ENCODE assay signal across 2 cellular contexts in the genomic region with DNA sequence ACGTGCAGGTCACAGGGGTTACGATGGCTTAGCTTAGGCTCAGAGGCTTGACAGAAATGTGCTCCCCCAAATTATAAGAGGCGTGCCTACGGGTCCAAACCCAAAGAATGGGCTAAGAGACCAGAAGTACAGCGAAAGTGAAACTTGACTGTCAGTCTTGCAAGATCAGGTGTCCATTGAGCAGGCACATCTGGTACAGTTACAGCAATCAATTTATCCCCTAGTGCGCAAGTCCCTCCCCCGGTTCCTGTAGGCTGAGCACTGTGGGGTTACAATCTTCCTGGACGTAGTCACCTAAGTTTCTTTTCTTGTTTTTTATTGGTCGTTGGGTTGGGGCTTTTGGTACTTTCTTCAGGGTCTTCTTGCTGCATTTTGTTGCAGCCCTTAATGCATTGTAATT.
A peak's percentile ranks its signal among the peaks of the same experiment; 100 is the strongest.
TF ChIP-seq lines count a peak whose summit lies in the region.

No MANE protein-coding gene starts in this region.

TF ChIP-seq in GM12878, 131 proteins besides CTCF, POLR2A, EP300 and RAD21 (continued from another document):
- 0 out of 2 replicates have a peak, but pooled peaks have one; percentile 26 for TF ChIP-seq TCF12 (IDR thresholded peaks at IDR 0.05; ENCODE audit: low read depth, low read length)

TF ChIP-seq in SK-N-SH treated with all-trans-retinoic acid at 6 μM for 48 hours, 23 proteins besides CTCF, POLR2A, EP300 and RAD21 (continued from another document):
- TF ChIP-seq, protein P1, sequence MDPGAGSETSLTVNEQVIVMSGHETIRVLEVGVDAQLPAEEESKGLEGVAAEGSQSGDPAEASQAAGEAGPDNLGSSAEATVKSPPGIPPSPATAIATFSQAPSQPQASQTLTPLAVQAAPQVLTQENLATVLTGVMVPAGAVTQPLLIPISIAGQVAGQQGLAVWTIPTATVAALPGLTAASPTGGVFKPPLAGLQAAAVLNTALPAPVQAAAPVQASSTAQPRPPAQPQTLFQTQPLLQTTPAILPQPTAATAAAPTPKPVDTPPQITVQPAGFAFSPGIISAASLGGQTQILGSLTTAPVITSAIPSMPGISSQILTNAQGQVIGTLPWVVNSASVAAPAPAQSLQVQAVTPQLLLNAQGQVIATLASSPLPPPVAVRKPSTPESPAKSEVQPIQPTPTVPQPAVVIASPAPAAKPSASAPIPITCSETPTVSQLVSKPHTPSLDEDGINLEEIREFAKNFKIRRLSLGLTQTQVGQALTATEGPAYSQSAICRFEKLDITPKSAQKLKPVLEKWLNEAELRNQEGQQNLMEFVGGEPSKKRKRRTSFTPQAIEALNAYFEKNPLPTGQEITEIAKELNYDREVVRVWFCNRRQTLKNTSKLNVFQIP (CRISPR knock-in tag; IDR thresholded peaks at IDR 0.05; ENCODE audit: borderline replicate concordance, low read depth): no peak
- TF ChIP-seq, protein P2, sequence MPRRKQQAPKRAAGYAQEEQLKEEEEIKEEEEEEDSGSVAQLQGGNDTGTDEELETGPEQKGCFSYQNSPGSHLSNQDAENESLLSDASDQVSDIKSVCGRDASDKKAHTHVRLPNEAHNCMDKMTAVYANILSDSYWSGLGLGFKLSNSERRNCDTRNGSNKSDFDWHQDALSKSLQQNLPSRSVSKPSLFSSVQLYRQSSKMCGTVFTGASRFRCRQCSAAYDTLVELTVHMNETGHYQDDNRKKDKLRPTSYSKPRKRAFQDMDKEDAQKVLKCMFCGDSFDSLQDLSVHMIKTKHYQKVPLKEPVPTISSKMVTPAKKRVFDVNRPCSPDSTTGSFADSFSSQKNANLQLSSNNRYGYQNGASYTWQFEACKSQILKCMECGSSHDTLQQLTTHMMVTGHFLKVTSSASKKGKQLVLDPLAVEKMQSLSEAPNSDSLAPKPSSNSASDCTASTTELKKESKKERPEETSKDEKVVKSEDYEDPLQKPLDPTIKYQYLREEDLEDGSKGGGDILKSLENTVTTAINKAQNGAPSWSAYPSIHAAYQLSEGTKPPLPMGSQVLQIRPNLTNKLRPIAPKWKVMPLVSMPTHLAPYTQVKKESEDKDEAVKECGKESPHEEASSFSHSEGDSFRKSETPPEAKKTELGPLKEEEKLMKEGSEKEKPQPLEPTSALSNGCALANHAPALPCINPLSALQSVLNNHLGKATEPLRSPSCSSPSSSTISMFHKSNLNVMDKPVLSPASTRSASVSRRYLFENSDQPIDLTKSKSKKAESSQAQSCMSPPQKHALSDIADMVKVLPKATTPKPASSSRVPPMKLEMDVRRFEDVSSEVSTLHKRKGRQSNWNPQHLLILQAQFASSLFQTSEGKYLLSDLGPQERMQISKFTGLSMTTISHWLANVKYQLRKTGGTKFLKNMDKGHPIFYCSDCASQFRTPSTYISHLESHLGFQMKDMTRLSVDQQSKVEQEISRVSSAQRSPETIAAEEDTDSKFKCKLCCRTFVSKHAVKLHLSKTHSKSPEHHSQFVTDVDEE (CRISPR knock-in tag; IDR thresholded peaks at IDR 0.05): no peak
- TF ChIP-seq, protein P3, sequence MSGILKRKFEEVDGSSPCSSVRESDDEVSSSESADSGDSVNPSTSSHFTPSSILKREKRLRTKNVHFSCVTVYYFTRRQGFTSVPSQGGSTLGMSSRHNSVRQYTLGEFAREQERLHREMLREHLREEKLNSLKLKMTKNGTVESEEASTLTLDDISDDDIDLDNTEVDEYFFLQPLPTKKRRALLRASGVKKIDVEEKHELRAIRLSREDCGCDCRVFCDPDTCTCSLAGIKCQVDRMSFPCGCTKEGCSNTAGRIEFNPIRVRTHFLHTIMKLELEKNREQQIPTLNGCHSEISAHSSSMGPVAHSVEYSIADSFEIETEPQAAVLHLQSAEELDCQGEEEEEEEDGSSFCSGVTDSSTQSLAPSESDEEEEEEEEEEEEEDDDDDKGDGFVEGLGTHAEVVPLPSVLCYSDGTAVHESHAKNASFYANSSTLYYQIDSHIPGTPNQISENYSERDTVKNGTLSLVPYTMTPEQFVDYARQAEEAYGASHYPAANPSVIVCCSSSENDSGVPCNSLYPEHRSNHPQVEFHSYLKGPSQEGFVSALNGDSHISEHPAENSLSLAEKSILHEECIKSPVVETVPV (CRISPR knock-in tag; IDR thresholded peaks at IDR 0.05): no peak
- no peak for TF ChIP-seq ZNF8 (CRISPR knock-in tag; IDR thresholded peaks at IDR 0.05)
- no peak for TF ChIP-seq CSDC2 (CRISPR knock-in tag; IDR thresholded peaks at IDR 0.05)
- no peak for TF ChIP-seq ZC3H10 (CRISPR knock-in tag; IDR thresholded peaks at IDR 0.05)
- TF ChIP-seq, protein P4, sequence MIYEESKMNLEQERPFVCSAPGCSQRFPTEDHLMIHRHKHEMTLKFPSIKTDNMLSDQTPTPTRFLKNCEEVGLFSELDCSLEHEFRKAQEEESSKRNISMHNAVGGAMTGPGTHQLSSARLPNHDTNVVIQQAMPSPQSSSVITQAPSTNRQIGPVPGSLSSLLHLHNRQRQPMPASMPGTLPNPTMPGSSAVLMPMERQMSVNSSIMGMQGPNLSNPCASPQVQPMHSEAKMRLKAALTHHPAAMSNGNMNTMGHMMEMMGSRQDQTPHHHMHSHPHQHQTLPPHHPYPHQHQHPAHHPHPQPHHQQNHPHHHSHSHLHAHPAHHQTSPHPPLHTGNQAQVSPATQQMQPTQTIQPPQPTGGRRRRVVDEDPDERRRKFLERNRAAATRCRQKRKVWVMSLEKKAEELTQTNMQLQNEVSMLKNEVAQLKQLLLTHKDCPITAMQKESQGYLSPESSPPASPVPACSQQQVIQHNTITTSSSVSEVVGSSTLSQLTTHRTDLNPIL (CRISPR knock-in tag; IDR thresholded peaks at IDR 0.05; ENCODE audit: low read depth): no peak
- TF ChIP-seq BACH2 (CRISPR knock-in tag; IDR thresholded peaks at IDR 0.05; ENCODE audit: borderline replicate concordance): no peak
- TF ChIP-seq TCF4 (CRISPR knock-in tag; IDR thresholded peaks at IDR 0.05; ENCODE audit: borderline replicate concordance): no peak
- no peak for TF ChIP-seq ISL1 (CRISPR knock-in tag; IDR thresholded peaks at IDR 0.05)
- TF ChIP-seq ARNTL (CRISPR knock-in tag; IDR thresholded peaks at IDR 0.05; ENCODE audit: borderline replicate concordance, low read depth): no peak
- TF ChIP-seq SNAI2 (CRISPR knock-in tag; IDR thresholded peaks at IDR 0.05): no peak
TF ChIP-seq in SK-N-SH treated with all-trans-retinoic acid at 6 μM for 48 hours: peak in this region for 0.
